In the genomic region with DNA sequence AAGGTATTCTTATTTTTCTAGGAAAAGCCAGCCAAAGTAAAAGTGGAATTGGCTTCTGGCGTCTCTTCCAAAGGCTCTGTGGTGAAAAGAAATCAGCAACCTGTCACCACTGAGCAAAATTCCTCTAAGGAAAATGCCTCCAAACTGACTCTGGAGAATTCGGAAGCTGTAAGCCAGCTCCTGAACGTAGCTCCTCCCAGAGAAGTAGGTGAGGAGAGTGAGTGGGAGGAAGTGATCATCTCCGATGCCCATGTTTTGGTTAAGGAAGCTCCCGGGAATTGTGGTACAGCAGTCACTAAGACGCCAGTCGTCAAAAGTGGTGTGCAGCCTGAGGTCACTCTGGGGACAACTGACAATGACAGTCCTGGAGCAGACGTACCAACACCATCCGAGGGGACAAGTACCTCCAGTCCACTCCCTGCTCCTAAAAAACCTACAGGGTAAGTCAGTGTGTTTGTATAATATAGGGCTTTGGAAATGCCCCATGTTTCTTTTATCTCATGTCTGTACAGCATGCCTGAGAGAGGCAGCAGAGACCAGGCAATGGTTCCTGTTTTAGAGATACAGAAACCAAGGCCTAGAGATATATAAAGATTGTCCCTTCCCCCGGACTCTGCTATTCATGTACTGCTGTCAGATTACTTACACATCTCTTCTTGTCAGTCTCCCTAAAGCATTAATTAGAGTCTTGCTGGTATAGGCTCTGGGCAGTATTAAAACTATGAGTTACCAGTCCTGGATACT, we compare ENCODE assay signal across 1 cellular context.
TF ChIP-seq lines count a peak whose summit lies in the region.

No MANE protein-coding gene starts in this region.

TF ChIP-seq in HepG2, 621 proteins besides CTCF, POLR2A, EP300 and RAD21:
- TF ChIP-seq NFIB (CRISPR knock-in tag; IDR thresholded peaks at IDR 0.05; ENCODE audit: borderline replicate concordance): no peak
- no peak for TF ChIP-seq ZNF614 (CRISPR knock-in tag; IDR thresholded peaks at IDR 0.05; ENCODE audit: borderline replicate concordance)
- TF ChIP-seq HCFC1 (IDR thresholded peaks at IDR 0.05; ENCODE audit: low read depth, low read length): no peak
- no peak for TF ChIP-seq MTF2 (CRISPR knock-in tag; IDR thresholded peaks at IDR 0.05; ENCODE audit: borderline replicate concordance)
- TF ChIP-seq MLLT10 (CRISPR knock-in tag; IDR thresholded peaks at IDR 0.05): no peak
- no peak for TF ChIP-seq ZNF263 (CRISPR knock-in tag; IDR thresholded peaks at IDR 0.05)
- TF ChIP-seq STAG1 (CRISPR knock-in tag; IDR thresholded peaks at IDR 0.05): peak; percentile 29
